In the genomic region with DNA sequence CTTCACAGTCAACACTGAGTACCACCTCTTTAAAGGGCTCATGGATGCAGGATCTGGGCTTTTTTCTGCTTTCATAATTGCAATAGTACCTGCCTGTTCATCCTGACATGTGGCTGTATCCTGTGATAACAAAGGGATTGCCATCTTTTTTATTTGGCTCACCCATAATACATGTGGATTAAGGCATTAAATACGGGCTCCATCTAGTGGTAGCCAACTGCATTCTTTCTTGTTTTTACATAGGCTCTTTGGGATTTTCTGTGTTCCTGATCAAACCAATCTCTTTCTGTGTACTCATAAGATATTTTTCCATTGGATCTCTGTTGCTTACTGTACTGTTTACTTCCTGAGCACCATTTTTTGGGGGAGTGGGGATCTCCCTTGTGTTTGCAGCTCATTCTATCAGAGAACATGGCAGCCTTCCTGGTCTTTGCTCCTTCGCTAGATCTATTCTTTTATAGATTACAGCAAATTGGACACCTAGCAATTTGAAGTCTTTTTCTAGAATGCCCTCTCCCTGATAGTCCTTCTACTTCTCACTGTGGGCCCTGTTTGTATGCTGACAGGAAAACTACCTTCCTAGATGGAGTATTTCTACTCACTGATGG, we compare ENCODE assay signal across 1 cellular context.
TF ChIP-seq lines count a peak whose summit lies in the region.

No MANE protein-coding gene starts in this region.

TF ChIP-seq in H1, 55 proteins besides CTCF, POLR2A, EP300 and RAD21 (continued from another document):
- TF ChIP-seq, protein P1, sequence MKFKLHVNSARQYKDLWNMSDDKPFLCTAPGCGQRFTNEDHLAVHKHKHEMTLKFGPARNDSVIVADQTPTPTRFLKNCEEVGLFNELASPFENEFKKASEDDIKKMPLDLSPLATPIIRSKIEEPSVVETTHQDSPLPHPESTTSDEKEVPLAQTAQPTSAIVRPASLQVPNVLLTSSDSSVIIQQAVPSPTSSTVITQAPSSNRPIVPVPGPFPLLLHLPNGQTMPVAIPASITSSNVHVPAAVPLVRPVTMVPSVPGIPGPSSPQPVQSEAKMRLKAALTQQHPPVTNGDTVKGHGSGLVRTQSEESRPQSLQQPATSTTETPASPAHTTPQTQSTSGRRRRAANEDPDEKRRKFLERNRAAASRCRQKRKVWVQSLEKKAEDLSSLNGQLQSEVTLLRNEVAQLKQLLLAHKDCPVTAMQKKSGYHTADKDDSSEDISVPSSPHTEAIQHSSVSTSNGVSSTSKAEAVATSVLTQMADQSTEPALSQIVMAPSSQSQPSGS (IDR thresholded peaks at IDR 0.05; ENCODE audit: low read length): no peak
- TF ChIP-seq TEAD4 (IDR thresholded peaks at IDR 0.05; ENCODE audit: low read depth, low read length) (0 out of 2 replicates have a peak, but pooled peaks have one; percentile 34), TBP (IDR thresholded peaks at IDR 0.05; ENCODE audit: low read depth, low read length) (no peak), EZH2 (IDR thresholded peaks at IDR 0.05; ENCODE audit: low read depth, low read length, severe bottlenecking) (no peak), SIN3A (conservative IDR thresholded peaks at IDR 0.05 in 1 of 2, IDR thresholded peaks at IDR 0.05 in 1 of 2; ENCODE audit: low read depth in 1 of 2, low read length in 2 of 2) (no peak), YY1 (IDR thresholded peaks at IDR 0.05; ENCODE audit: low read depth, low read length) (peak; percentile 69; the same call in 1 of the 2 replicates), PHF8 (conservative IDR thresholded peaks at IDR 0.05; ENCODE audit: low read depth, low read length) (no peak), RFX5 (IDR thresholded peaks at IDR 0.05; ENCODE audit: borderline replicate concordance, low read depth, low read length) (no peak), TAF1 (IDR thresholded peaks at IDR 0.05; ENCODE audit: low read depth, low read length) (no peak)
- TF ChIP-seq, protein P2, sequence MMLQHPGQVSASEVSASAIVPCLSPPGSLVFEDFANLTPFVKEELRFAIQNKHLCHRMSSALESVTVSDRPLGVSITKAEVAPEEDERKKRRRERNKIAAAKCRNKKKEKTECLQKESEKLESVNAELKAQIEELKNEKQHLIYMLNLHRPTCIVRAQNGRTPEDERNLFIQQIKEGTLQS (IDR thresholded peaks at IDR 0.05; ENCODE audit: insufficient read depth, low read depth, low read length): no peak
